8 cellular contexts compared by ENCODE assay signal in the genomic region with DNA sequence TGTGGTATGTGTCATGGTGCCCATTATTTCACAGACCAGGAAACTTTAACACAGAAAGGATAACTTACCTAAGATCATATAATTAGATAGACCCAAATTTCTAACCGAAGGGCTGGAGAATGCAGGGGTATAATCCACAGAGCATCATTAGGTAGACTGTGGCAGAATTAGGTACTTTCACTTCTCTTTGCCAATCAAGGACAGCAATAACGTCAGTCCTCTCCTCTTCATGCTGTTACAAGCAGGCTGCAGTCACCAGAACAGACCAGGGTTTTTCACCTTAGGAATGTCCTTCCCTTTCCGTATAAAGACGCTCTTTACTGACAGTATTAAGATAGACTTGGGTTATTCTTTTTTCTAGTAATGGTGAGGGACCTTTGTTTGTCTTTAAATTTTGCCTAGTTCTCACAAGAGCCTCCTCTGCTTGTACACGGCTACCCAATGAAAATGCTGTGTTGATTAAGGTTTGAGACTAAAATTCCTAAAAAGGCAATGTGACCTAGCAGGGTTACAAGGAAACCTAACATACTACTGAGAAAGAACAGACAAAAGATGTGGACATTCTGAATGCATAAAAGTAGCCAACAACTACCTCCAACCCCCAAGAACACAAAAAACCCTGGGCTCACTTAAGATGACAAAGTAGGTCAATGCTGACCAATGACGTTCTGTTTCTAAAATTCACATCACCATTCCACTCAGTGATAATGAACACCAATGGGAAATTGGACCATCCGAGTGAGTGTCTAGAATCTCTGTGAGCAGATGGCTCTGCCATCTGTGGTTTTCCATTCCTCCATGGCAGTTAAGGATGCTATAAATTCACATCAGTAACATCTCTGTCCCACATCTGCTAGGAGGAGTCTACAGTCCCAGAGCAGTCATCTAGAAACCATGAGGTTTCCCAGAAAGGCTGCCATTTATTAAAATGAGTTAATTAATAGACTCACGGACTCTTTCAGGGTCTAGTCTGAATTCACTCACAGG. TPM values are rescaled to one million over a fixed set of nuclear protein-coding genes. Genes with fewer than 3 reads are reported as not detected.
A peak's percentile ranks its signal among the peaks of the same experiment; 100 is the strongest.
DNase-seq lines count a peak whose midpoint lies in the region; ATAC-seq and TF ChIP-seq lines count a peak whose summit lies in the region.

No MANE protein-coding gene starts in this region.

- intact Hi-C loops in heart right ventricle (cut with DNase I) (no loop called here), left ventricle myocardium superior (cut with micrococcal nuclease) (no loop called here)

- H3K36me3 Mint-ChIP-seq in T-helper 17 cell (ENCODE audit: low read depth), result no peaks in the 10 kb centered on the region

- H3K9ac ChIP-seq in subcutaneous abdominal adipose tissue (ENCODE audit: low read length in 5 of 5), result peak overlapping the region in 1 of 5 donors; percentile 57

- H3K4me3 ChIP-seq in heart right ventricle (peak overlapping the region in 7 of 10 donors; percentile 75 to 95 (median 88)), subcutaneous abdominal adipose tissue (ENCODE audit: low read depth in 1 of 5, low read length in 5 of 5) (peak overlapping the region in 3 of 5 donors; percentile 66 to 84 (median 78))

- H3K27me3 ChIP-seq in heart right ventricle (no peaks in the 10 kb centered on the region), subcutaneous abdominal adipose tissue (ENCODE audit: control insufficient read depth in 5 of 5, insufficient read depth in 4 of 5, low read length in 5 of 5) (no peaks in the 10 kb centered on the region)

- peak overlapping the region in 6 of 10 donors; percentile 12 to 94 (median 30) for H3K27ac ChIP-seq in heart right ventricle
- peak overlapping the region; percentile 23 for H3K27ac ChIP-seq in subcutaneous abdominal adipose tissue (ENCODE audit: low read depth, low read length)

- DNase-seq in heart right ventricle, result no peak
- DNase-seq in left ventricle myocardium superior, result no peak
- no peak for DNase-seq in T-helper 17 cell
- peak; percentile 75 for DNase-seq in germinal center (ENCODE audit: low spot score)
- no peak for DNase-seq in mesenteric fat pad (ENCODE audit: low spot score)
- DNase-seq in NCI-H345 (lab: John Stamatoyannopoulos, UW), result no peak

- H3K27ac Mint-ChIP-seq in T-helper 17 cell, result peak overlapping the region; percentile 90

- ATAC-seq in heart right ventricle (no peak), left ventricle myocardium superior (no peak), HG03196 (IDR thresholded peaks at IDR 0.05; ENCODE audit: unreplicated experiment) (peak; percentile 35), T-helper 17 cell (peak; percentile 38)

- 31 to 37% methylated on average over 8 of the region's 8 CpGs for WGBS in heart right ventricle, 2 donors

- H3K4me1 ChIP-seq in heart right ventricle (peaks cover 3 to 72% (median 51%) of the 10 kb centered on the region in 9 donors), subcutaneous abdominal adipose tissue (ENCODE audit: control insufficient read depth in 5 of 5, insufficient read depth in 5 of 5, low read length in 5 of 5) (peaks cover 7 to 42% (median 37%) of the 10 kb centered on the region in 5 donors)

- peaks cover 37% of the 10 kb centered on the region for H3K4me1 Mint-ChIP-seq in T-helper 17 cell

- peaks cover 0 to 8% (median 0%) of the 10 kb centered on the region in 9 donors for H3K36me3 ChIP-seq in heart right ventricle
- H3K36me3 ChIP-seq in subcutaneous abdominal adipose tissue (ENCODE audit: control insufficient read depth in 5 of 5, insufficient read depth in 5 of 5, low read length in 5 of 5), result no peaks in the 10 kb centered on the region

- H3K27me3 Mint-ChIP-seq in T-helper 17 cell, result no peaks in the 10 kb centered on the region

- no peaks in the 10 kb centered on the region for H3K9me3 ChIP-seq in heart right ventricle
- H3K9me3 ChIP-seq in T-helper 17 cell (ENCODE audit: control insufficient read depth, low read length, poor library complexity, severe bottlenecking), result no peaks in the 10 kb centered on the region
- no peaks in the 10 kb centered on the region for H3K9me3 ChIP-seq in subcutaneous abdominal adipose tissue (ENCODE audit: control insufficient read depth in 5 of 5, low read length in 5 of 5)

- no peak for TF ChIP-seq CTCF in heart right ventricle (IDR thresholded peaks at IDR 0.05)

- H3K4me3 Mint-ChIP-seq in T-helper 17 cell, result peak overlapping the region; percentile 93

RNA-seq across cellular contexts. Expression of a gene that starts 2.1 kb away (rescaled TPM):
- total RNA-seq in heart right ventricle (100 to 1,000 TPM in 6 of 10 donors, 10 to 100 TPM in 4; 86.9 to 174 (median 107) TPM), left ventricle myocardium superior (119 TPM), T-helper 17 cell (10 to 100 TPM; 53.3 to 57.4 TPM), mesenteric fat pad (157 TPM)
- 100 to 1,000 TPM in 1 of 2 donors, 10 to 100 TPM in 1; 24.7 to 317 TPM for polyA plus RNA-seq in heart right ventricle

Comparison
In these comparisons a context has a peak if more than half of its experiments do, and no peak if none do; other contexts are left out.
1. ATAC-seq: peak in HG03196 (single experiment) and T-helper 17 cell (single experiment); none in heart right ventricle (0 of 8) and left ventricle myocardium superior (single experiment).